Comparison of ENCODE assay signal across 9 cellular contexts in the genomic region with DNA sequence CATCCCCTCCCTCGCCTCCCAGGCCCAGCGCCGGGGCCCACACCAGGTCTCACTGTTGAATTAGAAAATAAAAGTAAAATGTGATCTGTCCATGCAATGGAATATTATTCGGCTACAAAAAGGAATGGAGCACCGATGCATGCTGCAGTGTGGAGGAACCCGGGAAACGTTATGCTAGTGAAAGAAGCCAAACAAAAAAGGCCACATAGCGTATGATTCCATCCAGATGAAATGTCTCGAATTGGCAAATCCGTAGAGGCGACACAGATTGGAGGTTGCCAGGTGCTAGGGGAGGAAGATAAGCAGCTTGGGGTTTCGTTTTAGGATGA. TPM values are rescaled to one million over a fixed set of nuclear protein-coding genes. Genes with fewer than 3 reads are reported as not detected.
A peak's percentile ranks its signal among the peaks of the same experiment; 100 is the strongest.
DNase-seq lines count a peak whose midpoint lies in the region; ATAC-seq and TF ChIP-seq lines count a peak whose summit lies in the region.
"Had no signal": no experiment of that assay in that cellular context is flagged by ENCODE, and none has a peak within 500 bp of the region (broad histone marks: within the 10 kb centered on the region; RNA-seq: fewer than 3 reads in every experiment).

No MANE protein-coding gene starts in this region.

- no peak for TF ChIP-seq POLR2A in transverse colon (IDR thresholded peaks at IDR 0.05)

- H3K27ac ChIP-seq in mesendoderm (ENCODE audit: low read depth, low read length), result no peak overlapping the region
- peak overlapping the region; percentile 77 to 85 (median 81) for H3K27ac ChIP-seq in transverse colon

- no peaks in the 10 kb centered on the region for H3K9me3 ChIP-seq in transverse colon

- H4K8ac ChIP-seq in mesendoderm (ENCODE audit: low read depth, low read length), result no peak overlapping the region

- in situ Hi-C loops in astrocyte of the cerebellum (cut with HindIII; ENCODE audit: low sequenced_read_pairs), result no loop called here
- in situ Hi-C loops in transverse colon (cut with MboI; ENCODE audit: low pct_ligation_motif_present in 1 of 4, low pct_unique_long_range_greater_than_20kb in 1 of 4, low sequenced_read_pairs in 3 of 4), result loop anchor here in 2 of 4 donors (25.0 kb wide), 1 partner anchor 105 kb away; no protein-coding TSS in a partner anchor

- H2BK120ac ChIP-seq in mesendoderm (ENCODE audit: low read depth, low read length), result no peak overlapping the region

- H2BK15ac ChIP-seq in mesendoderm (replicated peaks; ENCODE audit: low read depth), result no peak overlapping the region

- H3K79me1 ChIP-seq in mesendoderm (ENCODE audit: low read length), result no peaks in the 10 kb centered on the region

- no peak overlapping the region for H3K4ac ChIP-seq in mesendoderm (ENCODE audit: low read depth, low read length)

- H3K18ac ChIP-seq in mesendoderm (ENCODE audit: low read length), result no peak overlapping the region

- H3K9me3 Mint-ChIP-seq in activated T-cell treated with anti-CD3 and anti-CD28 coated beads, Interleukin-2, amount 50 U/mL, for 72 hours, result no peaks in the 10 kb centered on the region

- no peaks in the 10 kb centered on the region for H3K4me1 ChIP-seq in mesendoderm (ENCODE audit: control insufficient read depth, low read depth, low read length)
- H3K4me1 ChIP-seq in transverse colon, result peaks cover 0 to 40% (median 34%) of the 10 kb centered on the region in 4 donors

- H2AK5ac ChIP-seq in mesendoderm (ENCODE audit: low read length), result no peak overlapping the region

- peaks cover 2 to 12% of the 10 kb centered on the region in 2 donors for H3K36me3 Mint-ChIP-seq in activated T-cell treated with anti-CD3 and anti-CD28 coated beads, Interleukin-2, amount 50 U/mL, for 72 hours (ENCODE audit: insufficient read depth in 2 of 2)

- no peak for DNase-seq in activated T-cell treated with anti-CD3 and anti-CD28 coated beads, Interleukin-2, amount 50 U/mL, for 72 hours
- DNase-seq in activated T-cell treated with anti-CD3 and anti-CD28 coated beads for 4 hours, result no peak
- no peak for DNase-seq in astrocyte of the cerebellum (ENCODE audit: low read depth)
- no peak for DNase-seq in mesendoderm
- DNase-seq in transverse colon, result no peak
- DNase-seq in AG20443 (ENCODE audit: low spot score), result no peak
- DNase-seq in germinal center (ENCODE audit: low spot score), result no peak
- DNase-seq in NCI-H2171 (lab: John Stamatoyannopoulos, UW), result no peak
- DNase-seq: KG1 had no signal

- no peak for TF ChIP-seq CTCF in astrocyte of the cerebellum (IDR thresholded peaks at IDR 0.05; ENCODE audit: low read depth, low read length, missing control alignments)
- no peak for TF ChIP-seq CTCF in transverse colon (IDR thresholded peaks at IDR 0.05)

- no peak overlapping the region for H3K4me2 ChIP-seq in mesendoderm (ENCODE audit: low read length)

- H3K9ac ChIP-seq in mesendoderm (ENCODE audit: low read length), result peak overlapping the region; percentile 47

- H3K4me1 Mint-ChIP-seq in activated T-cell treated with anti-CD3 and anti-CD28 coated beads, Interleukin-2, amount 50 U/mL, for 72 hours (ENCODE audit: low read depth), result peaks cover 25% of the 10 kb centered on the region

- H4K5ac ChIP-seq in mesendoderm (ENCODE audit: low read length), result no peak overlapping the region

- H3K4me3 ChIP-seq in astrocyte of the cerebellum (ENCODE audit: low read depth, low read length) (peak overlapping the region; percentile 42), mesendoderm (ENCODE audit: low read length) (no peak overlapping the region), transverse colon (peak overlapping the region in 1 of 4 donors; percentile 59)

- no peak overlapping the region for H3K27ac Mint-ChIP-seq in activated T-cell treated with anti-CD3 and anti-CD28 coated beads, Interleukin-2, amount 50 U/mL, for 72 hours

- H2BK5ac ChIP-seq in mesendoderm (ENCODE audit: low read length), result no peak overlapping the region

- intact Hi-C loops in transverse colon (cut with DNase I; ENCODE audit: low total_unique reads), result loop anchor here (5.0 to 10.0 kb wide), 3 partner anchors 135 to 180 kb away; no protein-coding TSS in a partner anchor

- no peaks in the 10 kb centered on the region for H3K27me3 ChIP-seq in mesendoderm (ENCODE audit: insufficient read depth, low read length, poor library complexity)
- H3K27me3 ChIP-seq in transverse colon, result no peaks in the 10 kb centered on the region

- no peaks in the 10 kb centered on the region for H3K79me2 ChIP-seq in mesendoderm (ENCODE audit: control insufficient read depth, insufficient read depth, low read length)

- H3K23ac ChIP-seq in mesendoderm (ENCODE audit: low read length), result peak overlapping the region; percentile 4

- no peak for ATAC-seq in activated T-cell treated with anti-CD3 and anti-CD28 coated beads, Interleukin-2, amount 50 U/mL, for 72 hours (replicated peaks in 1 of 2)

- H3K56ac ChIP-seq in mesendoderm (ENCODE audit: low read length), result peak overlapping the region; percentile 57

- H3K36me3 ChIP-seq in mesendoderm (ENCODE audit: control insufficient read depth, insufficient read depth, low read length), result no peaks in the 10 kb centered on the region
- H3K36me3 ChIP-seq in transverse colon, result no peaks in the 10 kb centered on the region

- no CpG with 5 or more reads among the region's 12 CpGs for WGBS in mesendoderm (ENCODE audit: extremely low coverage, insufficient coverage, low lambda C conversion rate)
- 82 to 89% methylated on average over 12 of the region's 12 CpGs for WGBS in transverse colon (ENCODE audit: low coverage in 1 of 2), 2 donors

- H3K4me3 Mint-ChIP-seq in activated T-cell treated with anti-CD3 and anti-CD28 coated beads, Interleukin-2, amount 50 U/mL, for 72 hours, result peak overlapping the region; percentile 86 to 92

- H3K27me3 Mint-ChIP-seq in activated T-cell treated with anti-CD3 and anti-CD28 coated beads, Interleukin-2, amount 50 U/mL, for 72 hours (ENCODE audit: low read depth), result peaks cover 5% of the 10 kb centered on the region

- TF ChIP-seq EP300 in transverse colon (IDR thresholded peaks at IDR 0.05; ENCODE audit: low read depth), result no peak

RNA-seq across cellular contexts. Expression of a gene that starts 1.0 kb away (rescaled TPM):
- 10 to 100 TPM; 18.6 to 18.7 TPM for total RNA-seq in activated T-cell treated with anti-CD3 and anti-CD28 coated beads, Interleukin-2, amount 50 U/mL, for 72 hours
- polyA plus RNA-seq in mesendoderm (2013, experiment 1 of 2), result 2.8 TPM
- polyA plus RNA-seq in mesendoderm (2013, experiment 2 of 2), result 2.9 TPM
- total RNA-seq in transverse colon, result 10 to 100 TPM; 33.7 to 46.0 (median 37.2) TPM
